Comparison of ENCODE assay signal across 17 cellular contexts in the genomic region with DNA sequence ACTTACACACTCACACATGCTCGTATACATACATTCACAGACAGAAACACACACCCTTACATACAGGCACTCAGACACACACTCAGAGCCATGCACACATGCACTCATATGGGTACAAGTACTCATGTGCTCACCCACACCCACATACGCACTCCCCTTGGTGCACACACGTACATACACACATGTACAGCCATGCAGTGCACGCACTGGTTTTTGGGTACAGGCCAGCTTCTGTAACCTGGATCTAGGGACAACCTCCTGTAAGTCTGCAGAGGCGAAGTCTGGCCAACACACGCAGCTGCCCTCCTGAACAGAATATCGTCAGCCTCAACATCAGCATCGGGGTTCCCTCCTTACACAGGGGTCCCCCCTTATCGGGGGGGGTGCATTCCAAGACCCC.
"Had no signal": no experiment of that assay in that cellular context is flagged by ENCODE, and none has a peak within 500 bp of the region (broad histone marks: within the 10 kb centered on the region; RNA-seq: fewer than 3 reads in every experiment).

No MANE protein-coding gene starts in this region.

- H3K27me3 ChIP-seq: cardiac muscle cell, right lobe of liver, thyroid gland, uterus had no signal

- H3K36me3 Mint-ChIP-seq: activated naive CD4-positive, alpha-beta T cell treated with anti-CD3 and anti-CD28 coated beads, Interleukin-2, amount 50 U/mL, for 24 hours; stimulated activated effector memory CD8-positive, alpha-beta T cell treated with anti-CD3 and anti-CD28 coated beads, Interleukin-12 subunit alpha, Interleukin-12 subunit beta, amount 100 ng/mL, for 72 hours had no signal

- ATAC-seq: activated CD4-positive, alpha-beta T cell treated with anti-CD3 and anti-CD28 coated beads for 36 hours; activated CD8-positive, alpha-beta T cell treated with anti-CD3 and anti-CD28 coated beads, Interleukin-2, amount 10 ng/mL, durations not matched to agents 7 days and 5 days; gastroesophageal sphincter; heart right ventricle; psoas muscle; right lobe of liver; stimulated activated effector memory CD8-positive, alpha-beta T cell treated with anti-CD3 and anti-CD28 coated beads, Interleukin-12 subunit alpha, Interleukin-12 subunit beta, amount 100 ng/mL, for 72 hours had no signal

- H3K27ac Mint-ChIP-seq: activated CD4-positive, alpha-beta T cell treated with anti-CD3 and anti-CD28 coated beads for 36 hours; activated CD8-positive, alpha-beta T cell treated with anti-CD3 and anti-CD28 coated beads, Interleukin-2, amount 10 ng/mL, durations not matched to agents 7 days and 5 days; activated naive CD4-positive, alpha-beta T cell treated with anti-CD3 and anti-CD28 coated beads, Interleukin-2, amount 50 U/mL, for 24 hours; stimulated activated effector memory CD8-positive, alpha-beta T cell treated with anti-CD3 and anti-CD28 coated beads, Interleukin-12 subunit alpha, Interleukin-12 subunit beta, amount 100 ng/mL, for 72 hours had no signal

- H3K4me3 Mint-ChIP-seq: activated CD4-positive, alpha-beta T cell treated with anti-CD3 and anti-CD28 coated beads for 36 hours; activated CD8-positive, alpha-beta T cell treated with anti-CD3 and anti-CD28 coated beads, Interleukin-2, amount 10 ng/mL, durations not matched to agents 7 days and 5 days; activated naive CD4-positive, alpha-beta T cell treated with anti-CD3 and anti-CD28 coated beads, Interleukin-2, amount 50 U/mL, for 24 hours; stimulated activated effector memory CD8-positive, alpha-beta T cell treated with anti-CD3 and anti-CD28 coated beads, Interleukin-12 subunit alpha, Interleukin-12 subunit beta, amount 100 ng/mL, for 72 hours had no signal

- H3K27ac ChIP-seq: cardiac muscle cell, dorsolateral prefrontal cortex, gastroesophageal sphincter, heart right ventricle, psoas muscle, right lobe of liver, thyroid gland, uterus had no signal

- H3K36me3 ChIP-seq: cardiac muscle cell, gastroesophageal sphincter, heart right ventricle, right lobe of liver, thyroid gland, uterus had no signal

- H3K4me3 ChIP-seq: cardiac muscle cell, dorsolateral prefrontal cortex, gastroesophageal sphincter, heart right ventricle, psoas muscle, right lobe of liver, thyroid gland, uterus had no signal

- H3K9me3 Mint-ChIP-seq: activated naive CD4-positive, alpha-beta T cell treated with anti-CD3 and anti-CD28 coated beads, Interleukin-2, amount 50 U/mL, for 24 hours; stimulated activated effector memory CD8-positive, alpha-beta T cell treated with anti-CD3 and anti-CD28 coated beads, Interleukin-12 subunit alpha, Interleukin-12 subunit beta, amount 100 ng/mL, for 72 hours had no signal

- H3K9me3 ChIP-seq: heart right ventricle, psoas muscle, right lobe of liver, thyroid gland, uterus had no signal

- H3K4me1 ChIP-seq: gastroesophageal sphincter, psoas muscle, right lobe of liver, thyroid gland had no signal

- DNase-seq: activated CD4-positive, alpha-beta T cell treated with anti-CD3 and anti-CD28 coated beads for 36 hours; activated T-cell treated with anti-CD3 and anti-CD28 coated beads for 4 hours; erythroblast; heart right ventricle; mammary epithelial cell; naive B cell; stimulated activated CD4-positive, alpha-beta T cell treated with anti-CD3 and anti-CD28 coated beads, Interleukin-1b, Interleukin-23, amount 100 ng/mL, for 48 hours; thyroid gland had no signal
